In the genomic region with DNA sequence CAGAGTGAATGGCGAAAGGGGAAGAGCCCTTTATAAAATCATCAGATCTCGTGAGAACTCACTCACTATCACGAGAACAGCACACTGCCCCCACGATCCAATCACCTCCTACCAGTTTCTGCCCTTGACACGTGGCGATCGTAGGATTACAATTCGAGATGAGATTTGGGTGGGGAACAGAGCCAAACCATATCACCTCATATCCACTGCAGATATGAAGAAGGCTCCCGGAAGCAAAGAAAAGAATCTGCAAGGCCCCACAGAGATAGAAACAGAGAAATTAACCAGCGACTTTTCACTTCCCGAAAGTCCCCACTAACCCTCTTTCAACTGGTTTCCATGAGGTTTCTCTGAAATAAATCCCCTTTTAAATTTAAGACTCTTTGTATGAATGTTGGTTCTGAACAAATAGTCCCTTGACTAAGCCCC, we compare ENCODE assay signal across 19 cellular contexts.
DNase-seq lines count a peak whose midpoint lies in the region; ATAC-seq lines count a peak whose summit lies in the region.
"Had no signal": no experiment of that assay in that cellular context is flagged by ENCODE, and none has a peak within 500 bp of the region (broad histone marks: within the 10 kb centered on the region; RNA-seq: fewer than 3 reads in every experiment).

No MANE protein-coding gene starts in this region.

- H3K9me3 Mint-ChIP-seq in dendritic cell treated with granulocyte-macrophage colony-stimulating factor and Interleukin-4, amounts not matched to agents 40 ng/mL and 50 ng/mL, for 4 days: no peaks in the 10 kb centered on the region
- H3K9me3 Mint-ChIP-seq: IgD-negative memory B cell, mesothelial cell of epicardium, type B pancreatic cell had no signal

- H3K27ac Mint-ChIP-seq in dendritic cell treated with granulocyte-macrophage colony-stimulating factor and Interleukin-4, amounts not matched to agents 40 ng/mL and 50 ng/mL, for 4 days: peak overlapping the region; percentile 53
- H3K27ac Mint-ChIP-seq: mesothelial cell of epicardium, type B pancreatic cell had no signal

- no peaks in the 10 kb centered on the region for H3K27me3 Mint-ChIP-seq in dendritic cell treated with granulocyte-macrophage colony-stimulating factor and Interleukin-4, amounts not matched to agents 40 ng/mL and 50 ng/mL, for 4 days
- H3K27me3 Mint-ChIP-seq: IgD-negative memory B cell, type B pancreatic cell had no signal

- no peaks in the 10 kb centered on the region for H3K36me3 Mint-ChIP-seq in dendritic cell treated with granulocyte-macrophage colony-stimulating factor and Interleukin-4, amounts not matched to agents 40 ng/mL and 50 ng/mL, for 4 days (ENCODE audit: low read depth)
- H3K36me3 Mint-ChIP-seq: IgD-negative memory B cell, mesothelial cell of epicardium, type B pancreatic cell had no signal

- intact Hi-C loops in dendritic cell treated with granulocyte-macrophage colony-stimulating factor and Interleukin-4, amounts not matched to agents 40 ng/mL and 50 ng/mL, for 4 days (cut with micrococcal nuclease): no loop called here

- ATAC-seq in GM18868 (IDR thresholded peaks at IDR 0.05; ENCODE audit: unreplicated experiment): peak; percentile 60
- peak; percentile 56 for ATAC-seq in GM21529 (IDR thresholded peaks at IDR 0.05; ENCODE audit: unreplicated experiment)
- peak; percentile 57 for ATAC-seq in HG03095 (IDR thresholded peaks at IDR 0.05; ENCODE audit: unreplicated experiment)
- no peak for ATAC-seq in activated CD4-positive, CD25-positive, alpha-beta regulatory T cell treated with anti-CD3 and anti-CD28 coated beads, Interleukin-2, amount 50 U/mL, for 24 hours
- ATAC-seq in HG03469 (IDR thresholded peaks at IDR 0.05; ENCODE audit: unreplicated experiment): no peak
- ATAC-seq: heart right ventricle had no signal

- no peak for DNase-seq in amniotic stem cell (lab: John Stamatoyannopoulos, UW)
- no peak for DNase-seq in NCI-H2171 (lab: John Stamatoyannopoulos, UW)
- DNase-seq: activated gamma-delta T cell treated with Interleukin-2 at 50 U/mL for 16 hours; cortex of kidney; DMS79 treated with DMSO at 0.1 percent for 48 hours; GM23248; heart right ventricle; kidney; NCI-H1092; stimulated activated CD4-positive, alpha-beta T cell treated with anti-CD3 and anti-CD28 coated beads, Interleukin-4, amount 100 ng/mL, for 4 hours had no signal

- H3K4me1 Mint-ChIP-seq in dendritic cell treated with granulocyte-macrophage colony-stimulating factor and Interleukin-4, amounts not matched to agents 40 ng/mL and 50 ng/mL, for 4 days (ENCODE audit: low read depth): peaks cover 37% of the 10 kb centered on the region

- H3K4me3 Mint-ChIP-seq in dendritic cell treated with granulocyte-macrophage colony-stimulating factor and Interleukin-4, amounts not matched to agents 40 ng/mL and 50 ng/mL, for 4 days: no peak overlapping the region
- H3K4me3 Mint-ChIP-seq: IgD-negative memory B cell, mesothelial cell of epicardium, type B pancreatic cell had no signal

Comparison
In these comparisons a context has a peak if more than half of its experiments do, and no peak if none do; other contexts are left out.
1. ATAC-seq: peak in GM18868 (single experiment), GM21529 (single experiment) and HG03095 (single experiment); none in activated CD4-positive, CD25-positive, alpha-beta regulatory T cell treated with anti-CD3 and anti-CD28 coated beads, Interleukin-2, amount 50 U/mL, for 24 hours (0 of 2) and HG03469 (single experiment).